In genomic region chr18:58559427-58560186, GRCh38 we compare ENCODE assay signal across 1 cellular context.
TF ChIP-seq lines count a peak whose summit lies in the region.

No MANE protein-coding gene starts in this region.

TF ChIP-seq in IMR-90, 13 proteins besides CTCF, POLR2A, EP300 and RAD21 (continued from another document):
- no peak for TF ChIP-seq USF2 (IDR thresholded peaks at IDR 0.05; ENCODE audit: low read depth, low read length)
